8 cellular contexts compared by ENCODE assay signal in the genomic region with DNA sequence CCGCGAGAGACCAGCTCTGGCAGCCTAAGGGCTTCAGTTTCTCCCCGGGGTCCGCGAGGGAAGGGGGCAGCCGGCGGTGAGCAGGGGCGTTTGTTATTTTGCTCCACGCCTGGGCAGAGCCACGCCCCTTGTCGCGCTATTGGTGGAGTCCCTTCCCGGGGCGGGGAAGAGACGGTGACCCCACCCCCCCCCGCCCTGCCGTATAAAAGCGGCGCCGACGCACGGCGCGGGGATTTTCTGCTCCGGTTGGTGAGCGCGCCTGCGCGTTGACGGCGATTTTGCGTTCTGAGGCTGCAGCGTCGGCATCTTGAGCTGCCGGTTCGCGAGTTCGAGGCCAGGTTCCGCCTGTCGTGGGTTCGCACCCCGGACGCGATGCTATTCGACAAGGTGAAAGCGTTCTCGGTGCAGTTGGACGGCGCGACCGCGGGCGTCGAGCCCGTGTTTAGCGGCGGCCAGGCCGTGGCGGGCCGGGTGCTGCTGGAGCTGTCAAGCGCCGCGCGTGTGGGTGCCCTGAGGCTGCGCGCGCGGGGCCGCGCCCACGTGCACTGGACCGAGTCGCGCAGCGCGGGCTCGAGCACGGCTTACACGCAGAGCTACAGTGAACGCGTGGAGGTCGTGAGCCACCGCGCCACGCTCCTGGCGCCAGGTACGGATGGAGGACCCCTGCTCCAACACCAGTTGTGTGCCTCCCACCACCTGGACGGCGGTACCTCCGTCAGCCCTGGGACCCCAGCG. TPM values are rescaled to one million over a fixed set of nuclear protein-coding genes. Genes with fewer than 3 reads are reported as not detected.
DNase-seq lines count a peak whose midpoint lies in the region; ATAC-seq and TF ChIP-seq lines count a peak whose summit lies in the region.

Gene ARRDC2, plus strand, starts transcription at position 232 of the 735 bp plus-strand sequence. Its CDS starts 141 bp downstream, at position 373.

- peaks cover 40% of the 10 kb centered on the region for H3K36me3 Mint-ChIP-seq in activated CD8-positive, alpha-beta T cell treated with anti-CD3 and anti-CD28 coated beads for 36 hours (ENCODE audit: low read depth)

- H3K4me1 Mint-ChIP-seq in activated CD8-positive, alpha-beta T cell treated with anti-CD3 and anti-CD28 coated beads for 36 hours (ENCODE audit: low read depth) = peaks cover 30% of the 10 kb centered on the region

- DNase-seq in DMS 273 (lab: John Stamatoyannopoulos, UW; ENCODE audit: unreplicated experiment) (peak; percentile 98), NCI-H345 treated with DMSO at 0.1 percent for 48 hours (lab: John Stamatoyannopoulos, UW; ENCODE audit: unreplicated experiment) (peak; percentile 63), right lobe of liver (peak; percentile 93 to 96 (median 94))
- DNase-seq in activated CD8-positive, alpha-beta T cell treated with anti-CD3 and anti-CD28 coated beads for 36 hours = peak; percentile 95
- DNase-seq in stimulated activated CD4-positive, alpha-beta T cell treated with anti-CD3 and anti-CD28 coated beads, Interleukin-2, amount 100 ng/mL, for 48 hours = peak; percentile 81 to 85

- H3K27me3 ChIP-seq in duodenal mucosa (ENCODE audit: control insufficient read depth in 1 of 2, insufficient read depth in 2 of 2, low read length in 2 of 2) (no peaks in the 10 kb centered on the region), right lobe of liver (no peaks in the 10 kb centered on the region)

- H3K4me1 ChIP-seq in duodenal mucosa (ENCODE audit: control insufficient read depth in 1 of 2, insufficient read depth in 2 of 2, low read length in 2 of 2) (peaks cover 13 to 16% of the 10 kb centered on the region in 2 donors), right lobe of liver (peaks cover 0 to 16% (median 2%) of the 10 kb centered on the region in 4 donors)

- ATAC-seq in HG02588 (IDR thresholded peaks at IDR 0.05; ENCODE audit: unreplicated experiment) (peak; percentile 50), right lobe of liver (peak; percentile 76 to 89 (median 84)), HG02610 (IDR thresholded peaks at IDR 0.05; ENCODE audit: unreplicated experiment) (no peak)
- ATAC-seq in activated CD8-positive, alpha-beta T cell treated with anti-CD3 and anti-CD28 coated beads for 36 hours = peak; percentile 87

- CTCF ChIA-PET in activated CD8-positive, alpha-beta T cell treated with anti-CD3 and anti-CD28 coated beads for 36 hours (lab: Charles Lee) = interaction anchor here (0.6 to 6.1 kb wide), 15 partner anchors 8 to 144 kb away, joined by 3 to 151 read pairs (median 6); no protein-coding TSS in a partner anchor

- POLR2A ChIA-PET in activated CD8-positive, alpha-beta T cell treated with anti-CD3 and anti-CD28 coated beads for 36 hours (lab: Charles Lee) = interaction anchor here (1.3 to 3.9 kb wide), 6 partner anchors 16 to 81 kb away, joined by 3 to 24 read pairs (median 6); no protein-coding TSS in a partner anchor

- peak within 1 kb of the TSS; percentile 77 for H3K4me3 Mint-ChIP-seq in activated CD8-positive, alpha-beta T cell treated with anti-CD3 and anti-CD28 coated beads for 36 hours

- WGBS in right lobe of liver (ENCODE audit: insufficient coverage, low coverage, low lambda C conversion rate, missing lambda C conversion rate) = 0% methylated on average over 10 of the region's 91 CpGs

- peak; percentile 55 for TF ChIP-seq POLR2A in right lobe of liver (IDR thresholded peaks at IDR 0.05)

- intact Hi-C loops in activated CD8-positive, alpha-beta T cell treated with anti-CD3 and anti-CD28 coated beads for 36 hours (cut with micrococcal nuclease) = loop anchor here (1.0 to 10.0 kb wide), 2 partner anchors 50 to 147 kb away; partner anchors contain the start of gene PIK3R2
- intact Hi-C loops in right lobe of liver (cut with DNase I) = loop anchor here in 1 of 2 donors (2.0 kb wide), 1 partner anchor 51 kb away; no protein-coding TSS in a partner anchor

- H3K27ac Mint-ChIP-seq in activated CD8-positive, alpha-beta T cell treated with anti-CD3 and anti-CD28 coated beads for 36 hours = peak within 1 kb of the TSS; percentile 82

- H3K9me3 ChIP-seq in duodenal mucosa (ENCODE audit: control insufficient read depth in 1 of 2, low read length in 2 of 2) (no peaks in the 10 kb centered on the region), right lobe of liver (no peaks in the 10 kb centered on the region)

- no peaks in the 10 kb centered on the region for H3K9me3 Mint-ChIP-seq in activated CD8-positive, alpha-beta T cell treated with anti-CD3 and anti-CD28 coated beads for 36 hours

- H3K27ac ChIP-seq in duodenal mucosa (ENCODE audit: low read depth, low read length) (peak within 1 kb of the TSS; percentile 73), right lobe of liver (peak within 1 kb of the TSS; percentile 77 to 94 (median 90))

- H3K36me3 ChIP-seq in duodenal mucosa (ENCODE audit: control insufficient read depth in 1 of 2, insufficient read depth in 2 of 2, low read length in 2 of 2) (peaks cover 22 to 31% of the 10 kb centered on the region in 2 donors), right lobe of liver (peaks cover 0 to 29% (median 14%) of the 10 kb centered on the region in 4 donors)

- no peak for TF ChIP-seq CTCF in activated CD8-positive, alpha-beta T cell treated with anti-CD3 and anti-CD28 coated beads for 36 hours (IDR thresholded peaks at IDR 0.05)
- no peak for TF ChIP-seq CTCF in right lobe of liver (IDR thresholded peaks at IDR 0.05)

- H3K4me3 ChIP-seq in duodenal mucosa (ENCODE audit: low read depth in 1 of 2, low read length in 2 of 2) = peak within 1 kb of the TSS; percentile 67 to 79
- H3K4me3 ChIP-seq in right lobe of liver = peak within 1 kb of the TSS; percentile 53 to 72 (median 60)

- H3K27me3 Mint-ChIP-seq in activated CD8-positive, alpha-beta T cell treated with anti-CD3 and anti-CD28 coated beads for 36 hours = no peaks in the 10 kb centered on the region

- H3K9ac ChIP-seq in duodenal mucosa (ENCODE audit: low read depth in 1 of 2, low read length in 2 of 2) = peak within 1 kb of the TSS; percentile 59 to 76

RNA-seq across cellular contexts. Expression of gene ARRDC2, which starts in this region (rescaled TPM):
- total RNA-seq in activated CD8-positive, alpha-beta T cell treated with anti-CD3 and anti-CD28 coated beads for 36 hours = 10 to 100 TPM; 29.1 TPM
- 10 to 100 TPM in 4 of 6 experiments, 1 to 10 TPM in 2; 3.6 to 28.5 (median 10.8) TPM for total RNA-seq in right lobe of liver
